ENCODE assay signal across 29 cellular contexts in genomic region chr1:198337886-198338285, GRCh38.
"Had no signal": no experiment of that assay in that cellular context is flagged by ENCODE, and none has a peak within 500 bp of the region (broad histone marks: within the 10 kb centered on the region; RNA-seq: fewer than 3 reads in every experiment).

No MANE protein-coding gene starts in this region.

- H3K27ac ChIP-seq: left lung, lower lobe of right lung, pancreas, prostate gland, skin epidermis, suprapubic skin, thoracic aorta, tibial artery, upper lobe of right lung had no signal

- ATAC-seq: left colon; left lung; lower lobe of right lung; natural killer cell treated with Interleukin-12 subunit alpha and Interleukin-12 subunit beta and Interleukin-15 and Interleukin-18, amount 100 ng/mL, for 72 hours; pancreas; right cardiac atrium; sciatic nerve; stimulated activated naive B cell treated with anti-CD40 and anti-IgM and Interleukin-4, amounts not matched to agents 10 μg/mL and 1 μg/mL and 100 μg/mL, for 72 hours; stimulated activated naive CD8-positive, alpha-beta T cell treated with anti-CD3 and anti-CD28 coated beads, Interleukin-15, Interleukin-2, amounts not matched to agents 100 U/mL and 50 U/mL, for 24 hours; upper lobe of right lung had no signal

- FAIRE-seq: kidney, pancreas, urothelium cell line had no signal

- H3K36me3 Mint-ChIP-seq: mesothelial cell of epicardium; stimulated activated naive B cell treated with anti-CD40 and anti-IgM and Interleukin-4, amounts not matched to agents 10 μg/mL and 1 μg/mL and 100 μg/mL, for 72 hours had no signal

- H3K4me3 ChIP-seq: left lung, lower lobe of right lung, pancreas, prostate gland, skin epidermis, suprapubic skin, thoracic aorta, tibial artery, upper lobe of right lung had no signal

- DNase-seq: hippocampal formation; kidney; left colon; left lung; lower lobe of right lung; mesendoderm; naive B cell; nucleus accumbens; pancreas; posterior cingulate gyrus; retina; right cardiac atrium; stimulated activated CD4-positive, alpha-beta T cell treated with anti-CD3 and anti-CD28 coated beads, Interleukin-12 subunit alpha, Interleukin-12 subunit beta, amount 100 ng/mL, for 4 hours; stimulated activated CD4-positive, alpha-beta T cell treated with anti-CD3 and anti-CD28 coated beads, Interleukin-15, amount 100 ng/mL, for 24 hours; stimulated activated CD4-positive, alpha-beta T cell treated with anti-CD3 and anti-CD28 coated beads, Interleukin-2, amount 100 ng/mL, for 24 hours; stimulated activated CD4-positive, alpha-beta T cell treated with anti-CD3 and anti-CD28 coated beads, Interleukin-4, amount 100 ng/mL, for 1 hour; stimulated activated naive B cell treated with anti-CD40 and anti-IgM and Interleukin-4, amounts not matched to agents 10 μg/mL and 1 μg/mL and 100 μg/mL, for 72 hours; stimulated activated naive CD8-positive, alpha-beta T cell treated with anti-CD3 and anti-CD28 coated beads, Interleukin-15, Interleukin-2, amounts not matched to agents 100 U/mL and 50 U/mL, for 24 hours; tibial artery; upper lobe of right lung had no signal

- H3K4me3 Mint-ChIP-seq: mesothelial cell of epicardium; natural killer cell treated with Interleukin-12 subunit alpha and Interleukin-12 subunit beta and Interleukin-15 and Interleukin-18, amount 100 ng/mL, for 72 hours; neural crest cell; stimulated activated naive B cell treated with anti-CD40 and anti-IgM and Interleukin-4, amounts not matched to agents 10 μg/mL and 1 μg/mL and 100 μg/mL, for 72 hours had no signal

- H3K9me3 ChIP-seq: left lung, lower lobe of right lung, pancreas, prostate gland, suprapubic skin, thoracic aorta, tibial artery, upper lobe of right lung had no signal

- H3K27me3 ChIP-seq: left lung, pancreas, suprapubic skin, tibial artery, upper lobe of right lung had no signal

- H3K4me1 ChIP-seq: left lung, lower lobe of right lung, pancreas, prostate gland, suprapubic skin, tibial artery, upper lobe of right lung had no signal

- H3K36me3 ChIP-seq: left lung, lower lobe of right lung, pancreas, prostate gland, suprapubic skin, thoracic aorta, tibial artery, upper lobe of right lung had no signal

- H3K27ac Mint-ChIP-seq: mesothelial cell of epicardium; naive B cell; natural killer cell treated with Interleukin-12 subunit alpha and Interleukin-12 subunit beta and Interleukin-15 and Interleukin-18, amount 100 ng/mL, for 72 hours; stimulated activated naive B cell treated with anti-CD40 and anti-IgM and Interleukin-4, amounts not matched to agents 10 μg/mL and 1 μg/mL and 100 μg/mL, for 72 hours had no signal

- H3K4me1 Mint-ChIP-seq: mesothelial cell of epicardium; naive B cell; neural crest cell; stimulated activated naive B cell treated with anti-CD40 and anti-IgM and Interleukin-4, amounts not matched to agents 10 μg/mL and 1 μg/mL and 100 μg/mL, for 72 hours had no signal

- H3K9me3 Mint-ChIP-seq: stimulated activated naive B cell treated with anti-CD40 and anti-IgM and Interleukin-4, amounts not matched to agents 10 μg/mL and 1 μg/mL and 100 μg/mL, for 72 hours had no signal
